In genomic region chr19:34972163-34972705, GRCh38 we compare ENCODE assay signal across 1 cellular context.
TF ChIP-seq lines count a peak whose summit lies in the region.

No MANE protein-coding gene starts in this region.

TF ChIP-seq in HepG2, 621 proteins besides CTCF, POLR2A, EP300 and RAD21:
- TF ChIP-seq ZNF879 (CRISPR knock-in tag; IDR thresholded peaks at IDR 0.05) (no peak), MAF1 (CRISPR knock-in tag; IDR thresholded peaks at IDR 0.05; ENCODE audit: borderline replicate concordance) (no peak), ZNF468 (CRISPR knock-in tag; IDR thresholded peaks at IDR 0.05) (no peak), ZNF432 (CRISPR knock-in tag; IDR thresholded peaks at IDR 0.05; ENCODE audit: borderline replicate concordance) (no peak), ZNF121 (CRISPR knock-in tag; IDR thresholded peaks at IDR 0.05) (no peak), PHF5A (CRISPR knock-in tag; IDR thresholded peaks at IDR 0.05; ENCODE audit: low read depth, unreplicated experiment) (no peak), ZNF296 (CRISPR knock-in tag; conservative IDR thresholded peaks at IDR 0.05) (no peak), ARID2 (CRISPR knock-in tag; IDR thresholded peaks at IDR 0.05; ENCODE audit: borderline replicate concordance) (no peak), GMEB1 (CRISPR knock-in tag; IDR thresholded peaks at IDR 0.05; ENCODE audit: borderline replicate concordance) (no peak), ZNF660 (CRISPR knock-in tag; IDR thresholded peaks at IDR 0.05; ENCODE audit: borderline replicate concordance, low read depth) (no peak), EEA1 (CRISPR knock-in tag; IDR thresholded peaks at IDR 0.05; ENCODE audit: borderline replicate concordance) (no peak), ZNF18 (CRISPR knock-in tag; IDR thresholded peaks at IDR 0.05; ENCODE audit: insufficient replicate concordance) (no peak), SOX5 (CRISPR knock-in tag; IDR thresholded peaks at IDR 0.05; ENCODE audit: borderline replicate concordance) (no peak), SMYD3 (CRISPR knock-in tag; IDR thresholded peaks at IDR 0.05) (no peak), HCFC1 (IDR thresholded peaks at IDR 0.05; ENCODE audit: low read depth, low read length) (no peak), TEAD2 (CRISPR knock-in tag; IDR thresholded peaks at IDR 0.05) (no peak)
- TF ChIP-seq, protein P1, sequence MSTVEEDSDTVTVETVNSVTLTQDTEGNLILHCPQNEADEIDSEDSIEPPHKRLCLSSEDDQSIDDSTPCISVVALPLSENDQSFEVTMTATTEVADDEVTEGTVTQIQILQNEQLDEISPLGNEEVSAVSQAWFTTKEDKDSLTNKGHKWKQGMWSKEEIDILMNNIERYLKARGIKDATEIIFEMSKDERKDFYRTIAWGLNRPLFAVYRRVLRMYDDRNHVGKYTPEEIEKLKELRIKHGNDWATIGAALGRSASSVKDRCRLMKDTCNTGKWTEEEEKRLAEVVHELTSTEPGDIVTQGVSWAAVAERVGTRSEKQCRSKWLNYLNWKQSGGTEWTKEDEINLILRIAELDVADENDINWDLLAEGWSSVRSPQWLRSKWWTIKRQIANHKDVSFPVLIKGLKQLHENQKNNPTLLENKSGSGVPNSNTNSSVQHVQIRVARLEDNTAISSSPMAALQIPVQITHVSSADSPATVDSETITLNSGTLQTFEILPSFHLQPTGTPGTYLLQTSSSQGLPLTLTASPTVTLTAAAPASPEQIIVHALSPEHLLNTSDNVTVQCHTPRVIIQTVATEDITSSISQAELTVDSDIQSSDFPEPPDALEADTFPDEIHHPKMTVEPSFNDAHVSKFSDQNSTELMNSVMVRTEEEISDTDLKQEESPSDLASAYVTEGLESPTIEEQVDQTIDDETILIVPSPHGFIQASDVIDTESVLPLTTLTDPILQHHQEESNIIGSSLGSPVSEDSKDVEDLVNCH (CRISPR knock-in tag; IDR thresholded peaks at IDR 0.05): no peak
